18 cellular contexts compared by ENCODE assay signal in genomic region chr13:30872195-30872594, GRCh38. TPM values are rescaled to one million over a fixed set of nuclear protein-coding genes. Genes with fewer than 3 reads are reported as not detected.
DNase-seq lines count a peak whose midpoint lies in the region; ATAC-seq, FAIRE-seq and TF ChIP-seq lines count a peak whose summit lies in the region.
"Had no signal": no experiment of that assay in that cellular context is flagged by ENCODE, and none has a peak within 500 bp of the region (broad histone marks: within the 10 kb centered on the region; RNA-seq: fewer than 3 reads in every experiment).

No MANE protein-coding gene starts in this region.

- ATAC-seq in GM23338 = no peak
- no peak for ATAC-seq in effector memory CD8-positive, alpha-beta T cell (replicated peaks)
- ATAC-seq in PC-3 = no peak
- ATAC-seq: stimulated activated naive CD8-positive, alpha-beta T cell treated with anti-CD3 and anti-CD28 coated beads, Interleukin-15, amount 100 ng/mL, for 72 hours had no signal

- H3K36me3 Mint-ChIP-seq in GM23338 (ENCODE audit: low read depth) (no peaks in the 10 kb centered on the region), astrocyte (ENCODE audit: low read depth, unreplicated experiment) (no peaks in the 10 kb centered on the region)
- H3K36me3 Mint-ChIP-seq in effector memory CD8-positive, alpha-beta T cell (ENCODE audit: insufficient read depth) = no peaks in the 10 kb centered on the region
- no peaks in the 10 kb centered on the region for H3K36me3 Mint-ChIP-seq in activated T-helper 2 cell treated with anti-CD3 and anti-CD28 coated beads, Interferon-gamma antibody, Interleukin-2, Interleukin-4, amounts not matched to agents 10 μg/mL and 5 μg/mL and 100 μg/mL, durations not matched to agents 14 hours and 24 hours and 36 hours (ENCODE audit: low read depth)
- H3K36me3 Mint-ChIP-seq: activated CD4-positive, alpha-beta memory T cell treated with anti-CD3 and anti-CD28 coated beads for 36 hours; CD4-positive, CD25-positive, alpha-beta regulatory T cell had no signal

- CTCF ChIA-PET in PC-3 (lab: Charles Lee) = no interaction called here

- peak overlapping the region; percentile 86 for H3K9ac ChIP-seq in astrocyte (ENCODE audit: low read length)
- H3K9ac ChIP-seq in smooth muscle cell (ENCODE audit: low read depth) = peak overlapping the region; percentile 65
- H3K9ac ChIP-seq in PC-3 (ENCODE audit: low read length) = no peak overlapping the region

- H3K9me3 ChIP-seq in astrocyte (ENCODE audit: insufficient read depth, low read depth, low read length) (no peaks in the 10 kb centered on the region), smooth muscle cell (replicated peaks; ENCODE audit: low read depth) (no peaks in the 10 kb centered on the region), PC-3 (ENCODE audit: low read length) (no peaks in the 10 kb centered on the region)

- H2AFZ ChIP-seq in GM23338 (no peak overlapping the region), astrocyte (ENCODE audit: low read depth, low read length) (peak overlapping the region; percentile 3), smooth muscle cell (ENCODE audit: low read depth) (peak overlapping the region; percentile 18), PC-3 (ENCODE audit: low read length) (no peak overlapping the region)

- H3K27ac Mint-ChIP-seq in GM23338 = 0 out of 2 replicates have a peak overlapping the region, but pooled peaks have one; percentile 62
- peak overlapping the region; percentile 91 for H3K27ac Mint-ChIP-seq in astrocyte (ENCODE audit: unreplicated experiment)
- H3K27ac Mint-ChIP-seq in effector memory CD8-positive, alpha-beta T cell = no peak overlapping the region
- H3K27ac Mint-ChIP-seq in activated T-helper 2 cell treated with anti-CD3 and anti-CD28 coated beads, Interferon-gamma antibody, Interleukin-2, Interleukin-4, amounts not matched to agents 10 μg/mL and 5 μg/mL and 100 μg/mL, durations not matched to agents 14 hours and 24 hours and 36 hours = no peak overlapping the region
- H3K27ac Mint-ChIP-seq: activated CD4-positive, alpha-beta memory T cell treated with anti-CD3 and anti-CD28 coated beads for 36 hours; stimulated activated naive CD8-positive, alpha-beta T cell treated with anti-CD3 and anti-CD28 coated beads, Interleukin-15, amount 100 ng/mL, for 72 hours; T-helper 2 cell treated with Interferon-gamma antibody and Interleukin-4, amounts not matched to agents 5 μg/mL and 100 μg/mL, for 36 hours had no signal

- intact Hi-C loops in PC-3 (cut with micrococcal nuclease) = no loop called here
- intact Hi-C loops in activated T-helper 2 cell treated with anti-CD3 and anti-CD28 coated beads, Interferon-gamma antibody, Interleukin-2, Interleukin-4, amounts not matched to agents 10 μg/mL and 5 μg/mL and 100 μg/mL, durations not matched to agents 14 hours and 24 hours and 36 hours (cut with micrococcal nuclease) = no loop called here

- H3K4me1 ChIP-seq in GM23338 (ENCODE audit: insufficient read depth) (peaks cover 35% of the 10 kb centered on the region), astrocyte (ENCODE audit: insufficient read depth, low read length) (peaks cover 52% of the 10 kb centered on the region), smooth muscle cell (ENCODE audit: low read depth) (peaks cover 36% of the 10 kb centered on the region), PC-3 (ENCODE audit: insufficient read depth, low read length) (no peaks in the 10 kb centered on the region)

- H3K27me3 Mint-ChIP-seq in GM23338 (ENCODE audit: insufficient read depth, low read depth, poor library complexity) (peaks cover 12% of the 10 kb centered on the region), astrocyte (ENCODE audit: low read depth, unreplicated experiment) (no peaks in the 10 kb centered on the region)
- H3K27me3 Mint-ChIP-seq in effector memory CD8-positive, alpha-beta T cell = peaks cover 41 to 55% of the 10 kb centered on the region in 2 donors
- peaks cover 19% of the 10 kb centered on the region for H3K27me3 Mint-ChIP-seq in activated T-helper 2 cell treated with anti-CD3 and anti-CD28 coated beads, Interferon-gamma antibody, Interleukin-2, Interleukin-4, amounts not matched to agents 10 μg/mL and 5 μg/mL and 100 μg/mL, durations not matched to agents 14 hours and 24 hours and 36 hours (ENCODE audit: low read depth)

- no peaks in the 10 kb centered on the region for H3K36me3 ChIP-seq in GM23338 (ENCODE audit: insufficient read depth)
- H3K36me3 ChIP-seq in astrocyte (ENCODE audit: insufficient read depth, low read length) = no peaks in the 10 kb centered on the region
- H3K36me3 ChIP-seq in smooth muscle cell (ENCODE audit: low read depth) = no peaks in the 10 kb centered on the region
- H3K36me3 ChIP-seq in PC-3 (ENCODE audit: low read depth, low read length) = no peaks in the 10 kb centered on the region
- H3K36me3 ChIP-seq: cardiac muscle cell had no signal

- POLR2A ChIA-PET in PC-3 (lab: Charles Lee; ENCODE audit: unreplicated experiment) = no interaction called here

- H3K4me3 ChIP-seq in GM23338 (no peak overlapping the region), astrocyte (ENCODE audit: insufficient read depth, low read depth, low read length) (no peak overlapping the region), smooth muscle cell (no peak overlapping the region), PC-3 (ENCODE audit: low read length) (no peak overlapping the region)
- H3K4me3 ChIP-seq: cardiac muscle cell had no signal

- peaks cover 53% of the 10 kb centered on the region for H3K4me1 Mint-ChIP-seq in GM23338
- peaks cover 55% of the 10 kb centered on the region for H3K4me1 Mint-ChIP-seq in astrocyte (ENCODE audit: low read depth, unreplicated experiment)
- H3K4me1 Mint-ChIP-seq in effector memory CD8-positive, alpha-beta T cell (ENCODE audit: low read depth in 2 of 2) = peaks cover 7 to 11% of the 10 kb centered on the region in 2 donors
- no peaks in the 10 kb centered on the region for H3K4me1 Mint-ChIP-seq in activated T-helper 2 cell treated with anti-CD3 and anti-CD28 coated beads, Interferon-gamma antibody, Interleukin-2, Interleukin-4, amounts not matched to agents 10 μg/mL and 5 μg/mL and 100 μg/mL, durations not matched to agents 14 hours and 24 hours and 36 hours (ENCODE audit: low read depth)
- H3K4me1 Mint-ChIP-seq: CD4-positive, CD25-positive, alpha-beta regulatory T cell had no signal

- H3K27me3 ChIP-seq in GM23338 (ENCODE audit: insufficient read depth) (no peaks in the 10 kb centered on the region), astrocyte (ENCODE audit: insufficient read depth, low read length) (no peaks in the 10 kb centered on the region), smooth muscle cell (ENCODE audit: low read depth) (no peaks in the 10 kb centered on the region), PC-3 (ENCODE audit: low read length) (no peaks in the 10 kb centered on the region)
- H3K27me3 ChIP-seq: cardiac muscle cell had no signal

- H4K20me1 ChIP-seq in GM23338 (replicated peaks; ENCODE audit: insufficient read depth) (no peaks in the 10 kb centered on the region), astrocyte (ENCODE audit: insufficient read depth, low read length) (no peaks in the 10 kb centered on the region), smooth muscle cell (ENCODE audit: low read depth) (no peaks in the 10 kb centered on the region), PC-3 (ENCODE audit: low read length) (no peaks in the 10 kb centered on the region)

- H3K27ac ChIP-seq in GM23338 (ENCODE audit: low read depth) (peak overlapping the region; percentile 74; the same call in 1 of the 2 replicates), astrocyte (ENCODE audit: low read depth, low read length) (peak overlapping the region; percentile 100), smooth muscle cell (ENCODE audit: low read depth) (peak overlapping the region; percentile 99), PC-3 (ENCODE audit: low read length) (no peak overlapping the region)
- H3K27ac ChIP-seq: cardiac muscle cell had no signal

- H3K9me2 ChIP-seq in GM23338 (ENCODE audit: insufficient read depth) = no peaks in the 10 kb centered on the region
- H3K9me2 ChIP-seq in PC-3 (replicated peaks; ENCODE audit: low read length) = no peaks in the 10 kb centered on the region

- H3K9me3 Mint-ChIP-seq in GM23338 (no peaks in the 10 kb centered on the region), astrocyte (ENCODE audit: unreplicated experiment) (no peaks in the 10 kb centered on the region)
- H3K9me3 Mint-ChIP-seq in effector memory CD8-positive, alpha-beta T cell = no peaks in the 10 kb centered on the region
- H3K9me3 Mint-ChIP-seq in activated T-helper 2 cell treated with anti-CD3 and anti-CD28 coated beads, Interferon-gamma antibody, Interleukin-2, Interleukin-4, amounts not matched to agents 10 μg/mL and 5 μg/mL and 100 μg/mL, durations not matched to agents 14 hours and 24 hours and 36 hours = no peaks in the 10 kb centered on the region
- H3K9me3 Mint-ChIP-seq: activated CD4-positive, alpha-beta memory T cell treated with anti-CD3 and anti-CD28 coated beads for 36 hours; CD4-positive, CD25-positive, alpha-beta regulatory T cell; stimulated activated naive CD8-positive, alpha-beta T cell treated with anti-CD3 and anti-CD28 coated beads, Interleukin-15, amount 100 ng/mL, for 72 hours; T-helper 2 cell treated with Interferon-gamma antibody and Interleukin-4, amounts not matched to agents 5 μg/mL and 100 μg/mL, for 36 hours had no signal

- 63% methylated on average over 8 of the region's 8 CpGs for WGBS in smooth muscle cell (ENCODE audit: low lambda C conversion rate)

- H3K4me3 Mint-ChIP-seq in GM23338 (no peak overlapping the region), astrocyte (ENCODE audit: unreplicated experiment) (no peak overlapping the region)
- H3K4me3 Mint-ChIP-seq in effector memory CD8-positive, alpha-beta T cell = no peak overlapping the region
- no peak overlapping the region for H3K4me3 Mint-ChIP-seq in activated T-helper 2 cell treated with anti-CD3 and anti-CD28 coated beads, Interferon-gamma antibody, Interleukin-2, Interleukin-4, amounts not matched to agents 10 μg/mL and 5 μg/mL and 100 μg/mL, durations not matched to agents 14 hours and 24 hours and 36 hours (ENCODE audit: low read depth)
- H3K4me3 Mint-ChIP-seq: activated CD4-positive, alpha-beta memory T cell treated with anti-CD3 and anti-CD28 coated beads for 36 hours; CD4-positive, CD25-positive, alpha-beta regulatory T cell; stimulated activated naive CD8-positive, alpha-beta T cell treated with anti-CD3 and anti-CD28 coated beads, Interleukin-15, amount 100 ng/mL, for 72 hours; T-helper 2 cell treated with Interferon-gamma antibody and Interleukin-4, amounts not matched to agents 5 μg/mL and 100 μg/mL, for 36 hours had no signal

- H3K79me2 ChIP-seq in GM23338 (replicated peaks; ENCODE audit: insufficient read depth) (peaks cover 2% of the 10 kb centered on the region; the same call in 1 of the 2 replicates), astrocyte (ENCODE audit: insufficient read depth, low read length) (peaks cover 4% of the 10 kb centered on the region), smooth muscle cell (ENCODE audit: low read depth) (no peaks in the 10 kb centered on the region), PC-3 (ENCODE audit: low read length) (no peaks in the 10 kb centered on the region)

- no TSS peak for BruUV-seq in PC-3 (replicated peaks; lab: Mats Ljungman, UMichigan)

- H3F3A ChIP-seq in GM23338 (replicated peaks; ENCODE audit: low read depth) = no peaks in the 10 kb centered on the region
- peaks cover 50% of the 10 kb centered on the region for H3F3A ChIP-seq in smooth muscle cell (ENCODE audit: low read depth)
- H3F3A ChIP-seq in PC-3 (ENCODE audit: low read length, unreplicated experiment) = no peaks in the 10 kb centered on the region

- no peak for DNase-seq in GM23338 (ENCODE audit: low spot score)
- no peak for DNase-seq in astrocyte (ENCODE audit: low read depth)
- DNase-seq in islet precursor cell = peak; percentile 71
- no peak for DNase-seq in smooth muscle cell (lab: John Stamatoyannopoulos, UW; ENCODE audit: unreplicated experiment)
- DNase-seq in effector memory CD8-positive, alpha-beta T cell = no peak
- DNase-seq in PC-3 = no peak
- no peak for DNase-seq in NCI-H1105 (lab: John Stamatoyannopoulos, UW)
- no peak for DNase-seq in activated T-helper 2 cell treated with anti-CD3 and anti-CD28 coated beads, Interferon-gamma antibody, Interleukin-2, Interleukin-4, amounts not matched to agents 10 μg/mL and 5 μg/mL and 100 μg/mL, durations not matched to agents 14 hours and 24 hours and 36 hours (ENCODE audit: low spot score)
- DNase-seq: activated CD4-positive, alpha-beta memory T cell treated with anti-CD3 and anti-CD28 coated beads for 36 hours; activated effector memory CD4-positive, alpha-beta T cell treated with anti-CD3 and anti-CD28 coated beads, Interleukin-2, amount 50 U/mL, for 16 hours; CD4-positive, CD25-positive, alpha-beta regulatory T cell; midbrain; NCI-H1436 treated with DMSO at 0.1 percent for 48 hours; NCI-H524 treated with DMSO at 0.1 percent for 48 hours; stimulated activated naive CD8-positive, alpha-beta T cell treated with anti-CD3 and anti-CD28 coated beads, Interleukin-15, amount 100 ng/mL, for 72 hours had no signal

- no peak for TF ChIP-seq CTCF in GM23338 (conservative IDR thresholded peaks at IDR 0.05; ENCODE audit: low read depth in 2 of 2)
- TF ChIP-seq CTCF in astrocyte (IDR thresholded peaks at IDR 0.05; ENCODE audit: insufficient read depth, low read depth, low read length) = no peak
- TF ChIP-seq CTCF in smooth muscle cell (IDR thresholded peaks at IDR 0.05; ENCODE audit: borderline replicate concordance, insufficient read depth, poor library complexity, severe bottlenecking) = no peak
- TF ChIP-seq CTCF in PC-3 (conservative IDR thresholded peaks at IDR 0.05; ENCODE audit: low read depth, low read length) = no peak

- H3K4me2 ChIP-seq in GM23338 = peak overlapping the region; percentile 70
- peak overlapping the region; percentile 74 for H3K4me2 ChIP-seq in astrocyte (ENCODE audit: low read length)
- H3K4me2 ChIP-seq in smooth muscle cell = peak overlapping the region; percentile 70
- no peak overlapping the region for H3K4me2 ChIP-seq in PC-3 (ENCODE audit: low read length)

- FAIRE-seq in astrocyte (lab: Jason Lieb, UNC) = no peak
- FAIRE-seq: G401.6 had no signal

RNA-seq across cellular contexts. Expression of gene MEDAG, which starts 33.9 kb away (rescaled TPM):
- 0.97 and 1.7 TPM in 2 replicates for total RNA-seq in GM23338 (2014; rRNA removed; shearing (Covaris generic))
- polyA plus RNA-seq in GM23338 (2016; fragmentation: Nextera tagmentation; extraction: Ambion mirVana) (2.0 and 2.2 TPM in 2 replicates), smooth muscle cell (not detected in 2 replicates)
- total RNA-seq in astrocyte (1.2 and 1.5 TPM in 2 replicates), smooth muscle cell (not detected in 2 replicates), PC-3 (2014; rRNA removed) (not detected in 2 replicates)
- total RNA-seq in activated T-helper 2 cell treated with anti-CD3 and anti-CD28 coated beads, Interferon-gamma antibody, Interleukin-2, Interleukin-4, amounts not matched to agents 10 μg/mL and 5 μg/mL and 100 μg/mL, durations not matched to agents 14 hours and 24 hours and 36 hours = not detected in 2 replicates
- total RNA-seq: activated CD4-positive, alpha-beta memory T cell treated with anti-CD3 and anti-CD28 coated beads for 36 hours; CD4-positive, CD25-positive, alpha-beta regulatory T cell had no signal
- polyA plus RNA-seq: cardiac muscle cell had no signal

Comparison
In these comparisons a context has a peak if more than half of its experiments do, and no peak if none do; other contexts are left out.
1. H2AFZ ChIP-seq: peak in astrocyte (single experiment) and smooth muscle cell (single experiment); none in GM23338 (single experiment) and PC-3 (single experiment).
2. H3K27ac Mint-ChIP-seq: peak in GM23338 (single experiment) and astrocyte (single experiment); none in effector memory CD8-positive, alpha-beta T cell (0 of 2) and activated T-helper 2 cell treated with anti-CD3 and anti-CD28 coated beads, Interferon-gamma antibody, Interleukin-2, Interleukin-4, amounts not matched to agents 10 μg/mL and 5 μg/mL and 100 μg/mL, durations not matched to agents 14 hours and 24 hours and 36 hours (single experiment).